Comparison of ENCODE assay signal across 14 cellular contexts in genomic region chr9:84324811-84325210, GRCh38. TPM values are rescaled to one million over a fixed set of nuclear protein-coding genes. Genes with fewer than 3 reads are reported as not detected.
"Had no signal": no experiment of that assay in that cellular context is flagged by ENCODE, and none has a peak within 500 bp of the region (broad histone marks: within the 10 kb centered on the region; RNA-seq: fewer than 3 reads in every experiment).

No MANE protein-coding gene starts in this region.

- ATAC-seq: effector memory CD8-positive, alpha-beta T cell; naive thymus-derived CD8-positive, alpha-beta T cell had no signal

- H3K4me3 ChIP-seq: esophagus squamous epithelium, right atrium auricular region, sigmoid colon, skin epidermis had no signal

- H3K36me3 ChIP-seq: esophagus squamous epithelium, right atrium auricular region, sigmoid colon had no signal

- H3K27me3 ChIP-seq: esophagus squamous epithelium, right atrium auricular region, sigmoid colon had no signal

- DNase-seq: effector memory CD8-positive, alpha-beta T cell; esophagus squamous epithelium; foreskin melanocyte; head of caudate nucleus; hippocampal formation; naive thymus-derived CD8-positive, alpha-beta T cell; sigmoid colon; stimulated activated CD4-positive, alpha-beta T cell treated with anti-CD3 and anti-CD28 coated beads, Interleukin-12 subunit alpha, Interleukin-12 subunit beta, amount 100 ng/mL, for 4 hours; stimulated activated naive CD4-positive, alpha-beta T cell treated with Interleukin-2 at 50 U/mL for 16 hours had no signal

- H3K27ac ChIP-seq: right atrium auricular region, sigmoid colon had no signal

- H3K4me1 ChIP-seq: right atrium auricular region, sigmoid colon had no signal

RNA-seq across cellular contexts. Expression of gene SLC28A3, which starts 15.7 kb away (rescaled TPM):
- total RNA-seq: lung microvascular endothelial cell; naive thymus-derived CD8-positive, alpha-beta T cell; osteocyte; sigmoid colon had no signal
- polyA plus RNA-seq: naive thymus-derived CD8-positive, alpha-beta T cell; neural cell had no signal
